ENCODE assay signal across 18 cellular contexts in the genomic region with DNA sequence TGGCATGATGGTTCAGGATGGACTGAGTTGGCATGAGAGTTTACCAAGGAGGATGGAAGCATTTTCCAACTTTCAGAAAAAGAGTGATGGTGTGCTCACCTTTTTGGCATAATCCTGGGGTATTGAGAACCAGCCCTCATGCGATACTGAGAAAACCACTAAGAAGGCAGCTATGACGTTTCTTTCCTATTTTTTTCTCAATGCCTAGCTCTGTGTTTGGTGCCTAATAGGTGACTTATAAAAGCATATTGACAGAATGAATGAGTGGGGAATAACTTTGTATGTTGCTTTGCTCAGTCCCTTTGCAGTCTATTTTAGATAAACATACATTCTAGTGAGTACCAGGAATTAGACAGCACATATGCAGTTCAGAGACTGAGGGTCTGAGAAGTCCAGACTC.
"Had no signal": no experiment of that assay in that cellular context is flagged by ENCODE, and none has a peak within 500 bp of the region (broad histone marks: within the 10 kb centered on the region; RNA-seq: fewer than 3 reads in every experiment).

No MANE protein-coding gene starts in this region.

- H3K4me3 ChIP-seq: colonic mucosa, left ventricle myocardium inferior, neural progenitor cell, ovary, sigmoid colon, testis, upper lobe of left lung had no signal

- H3K4me2 ChIP-seq: neural progenitor cell had no signal

- ATAC-seq: activated CD8-positive, alpha-beta T cell treated with anti-CD3 and anti-CD28 coated beads, Interleukin-2, amount 10 ng/mL, durations not matched to agents 7 days and 5 days had no signal

- H3K27me3 ChIP-seq: brain microvascular endothelial cell, colonic mucosa, neural progenitor cell, ovary, sigmoid colon, testis, upper lobe of left lung had no signal

- H3K36me3 ChIP-seq: brain microvascular endothelial cell, colonic mucosa, left ventricle myocardium inferior, neural progenitor cell, ovary, sigmoid colon, upper lobe of left lung had no signal

- H3K4me1 ChIP-seq: colonic mucosa, left ventricle myocardium inferior, neural progenitor cell, testis, upper lobe of left lung had no signal

- DNase-seq: activated CD4-positive, alpha-beta T cell treated with anti-CD3 and anti-CD28 coated beads for 4 hours; activated CD8-positive, alpha-beta T cell treated with anti-CD3 and anti-CD28 coated beads, Interleukin-2, amount 10 ng/mL, durations not matched to agents 7 days and 5 days; activated naive CD4-positive, alpha-beta T cell treated with anti-CD3 and anti-CD28 coated beads for 36 hours; activated T-cell treated with anti-CD3 and anti-CD28 coated beads, Interleukin-2, amount 50 U/mL, for 24 hours; brain microvascular endothelial cell; central memory CD4-positive, alpha-beta T cell; colonic mucosa; kidney glomerular epithelial cell; left ventricle myocardium inferior; mammary epithelial cell; midbrain; ovary; sigmoid colon; stimulated activated CD4-positive, alpha-beta T cell treated with anti-CD3 and anti-CD28 coated beads, Interleukin-4, amount 100 ng/mL, for 4 hours; testis; upper lobe of left lung had no signal

- FAIRE-seq: frontal cortex had no signal

- H3K9ac ChIP-seq: neural progenitor cell had no signal

- H3K9me3 ChIP-seq: colonic mucosa, ovary, sigmoid colon, testis, upper lobe of left lung had no signal

- H3K27ac ChIP-seq: brain microvascular endothelial cell, colonic mucosa, left ventricle myocardium inferior, neural progenitor cell, ovary, sigmoid colon, testis, upper lobe of left lung had no signal
